In the genomic region with DNA sequence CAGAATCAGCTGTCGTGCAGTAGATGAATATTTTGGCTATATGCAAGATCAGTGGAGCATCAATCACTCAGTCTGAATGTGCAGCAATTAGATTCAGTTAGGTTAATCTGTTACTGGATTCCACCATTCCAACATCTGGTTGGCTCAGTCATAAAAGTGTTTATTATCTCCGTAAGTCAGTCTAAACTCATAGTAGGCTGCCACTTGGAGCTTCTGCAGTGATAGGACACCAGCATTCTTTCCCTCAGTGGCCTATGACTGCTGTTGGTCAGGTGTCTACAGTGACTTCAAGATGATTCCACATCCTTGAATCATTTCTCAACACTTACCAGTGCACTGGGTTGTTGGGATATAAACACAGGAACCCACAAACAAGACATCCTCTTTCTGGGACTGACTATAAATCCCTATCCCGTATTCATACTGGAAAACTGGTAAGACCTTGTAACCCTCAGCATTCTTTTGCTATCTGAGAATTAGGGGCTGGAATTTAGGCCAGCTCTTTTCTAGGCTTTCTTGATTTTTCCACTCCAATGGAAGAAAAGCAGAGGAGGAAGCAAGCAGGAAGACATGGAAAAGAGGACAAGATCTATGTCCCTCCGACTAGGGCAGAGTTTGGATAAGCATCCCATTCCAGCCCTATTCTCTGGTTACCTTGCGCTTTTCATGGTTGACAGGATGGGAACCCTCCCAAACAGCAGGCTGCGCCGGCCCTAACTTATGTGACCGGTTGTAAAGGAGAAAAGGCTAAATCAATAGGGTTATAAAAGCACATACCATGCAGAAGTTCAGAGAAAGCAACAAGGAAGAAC, we compare ENCODE assay signal across 10 cellular contexts.
DNase-seq lines count a peak whose midpoint lies in the region; ATAC-seq and TF ChIP-seq lines count a peak whose summit lies in the region.
"Had no signal": no experiment of that assay in that cellular context is flagged by ENCODE, and none has a peak within 500 bp of the region (broad histone marks: within the 10 kb centered on the region; RNA-seq: fewer than 3 reads in every experiment).

No MANE protein-coding gene starts in this region.

- H3K27me3 ChIP-seq in hepatocyte, result no peaks in the 10 kb centered on the region
- H3K27me3 ChIP-seq in osteoblast (ENCODE audit: insufficient read depth, low read length), result no peaks in the 10 kb centered on the region

- H3K4me3 ChIP-seq in hepatocyte (no peak overlapping the region), osteoblast (ENCODE audit: insufficient read depth, low read length) (no peak overlapping the region)

- H4K20me1 ChIP-seq in hepatocyte (ENCODE audit: insufficient read depth, poor library complexity, severe bottlenecking), result no peaks in the 10 kb centered on the region
- H4K20me1 ChIP-seq in osteoblast (ENCODE audit: insufficient read depth, low read length), result no peaks in the 10 kb centered on the region

- H3K4me1 ChIP-seq in hepatocyte (ENCODE audit: insufficient read depth), result peaks cover 20% of the 10 kb centered on the region
- peaks cover 14% of the 10 kb centered on the region for H3K4me1 ChIP-seq in osteoblast (ENCODE audit: insufficient read depth, low read length)

- H2AFZ ChIP-seq in hepatocyte, result no peak overlapping the region
- H2AFZ ChIP-seq in osteoblast (ENCODE audit: low read length), result peak overlapping the region; percentile 9

- H3K4me2 ChIP-seq in hepatocyte, result no peak overlapping the region
- no peak overlapping the region for H3K4me2 ChIP-seq in osteoblast (ENCODE audit: insufficient read depth, low read length)

- H3K4me3 Mint-ChIP-seq in HFFc6, result no peak overlapping the region
- no peak overlapping the region for H3K4me3 Mint-ChIP-seq in activated naive CD8-positive, alpha-beta T cell treated with anti-CD3 and anti-CD28 coated beads for 36 hours
- H3K4me3 Mint-ChIP-seq: CD4-positive, CD25-positive, alpha-beta regulatory T cell; T-cell had no signal

- H3K9me3 Mint-ChIP-seq in HFFc6, result no peaks in the 10 kb centered on the region
- H3K9me3 Mint-ChIP-seq in activated naive CD8-positive, alpha-beta T cell treated with anti-CD3 and anti-CD28 coated beads for 36 hours, result peaks cover 2% of the 10 kb centered on the region

- H3K36me3 ChIP-seq in hepatocyte (replicated peaks; ENCODE audit: insufficient read depth, low read depth), result no peaks in the 10 kb centered on the region
- no peaks in the 10 kb centered on the region for H3K36me3 ChIP-seq in osteoblast (ENCODE audit: insufficient read depth, low read length)

- DNase-seq in Caki2 (ENCODE audit: low read depth), result peak; percentile 59
- peak; percentile 26 for DNase-seq in HFFc6
- no peak for DNase-seq in hepatocyte (ENCODE audit: low spot score)
- no peak for DNase-seq in osteoblast (ENCODE audit: insufficient read length, low spot score, missing footprints)
- DNase-seq in HUDEP-2 (lab: John Stamatoyannopoulos, UW; ENCODE audit: unreplicated experiment in 76 of 76), result no peak
- DNase-seq in activated naive CD8-positive, alpha-beta T cell treated with anti-CD3 and anti-CD28 coated beads for 36 hours, result no peak
- DNase-seq: T-cell had no signal

- TF ChIP-seq CTCF in HFFc6 (IDR thresholded peaks at IDR 0.05), result no peak
- TF ChIP-seq CTCF in hepatocyte (IDR thresholded peaks at IDR 0.05; ENCODE audit: poor library complexity), result no peak
- TF ChIP-seq CTCF in osteoblast (IDR thresholded peaks at IDR 0.05; ENCODE audit: extremely low read depth, low read depth, low read length), result no peak

- 90% methylated on average over 8 of the region's 8 CpGs for WGBS in hepatocyte (ENCODE audit: low lambda C conversion rate, missing lambda C conversion rate)

- in situ Hi-C loops in Caki2 (cut with HindIII; ENCODE audit: low pct_unique_long_range_greater_than_20kb, low sequenced_read_pairs), result no loop called here

- no peaks in the 10 kb centered on the region for H3K9me3 ChIP-seq in hepatocyte (ENCODE audit: low read depth)
- H3K9me3 ChIP-seq in osteoblast (ENCODE audit: low read depth, low read length), result no peaks in the 10 kb centered on the region

- ATAC-seq in HG03280 (IDR thresholded peaks at IDR 0.05; ENCODE audit: unreplicated experiment), result no peak
- ATAC-seq: Panc1, T-cell had no signal

- H3K27ac Mint-ChIP-seq in HFFc6, result no peak overlapping the region
- H3K27ac Mint-ChIP-seq in activated naive CD8-positive, alpha-beta T cell treated with anti-CD3 and anti-CD28 coated beads for 36 hours, result no peak overlapping the region
- H3K27ac Mint-ChIP-seq: CD4-positive, CD25-positive, alpha-beta regulatory T cell; T-cell had no signal

- H3K9me2 ChIP-seq in hepatocyte (replicated peaks; ENCODE audit: insufficient read depth), result no peaks in the 10 kb centered on the region

- H3K27me3 Mint-ChIP-seq in HFFc6 (ENCODE audit: insufficient read depth), result no peaks in the 10 kb centered on the region
- peaks cover 3% of the 10 kb centered on the region for H3K27me3 Mint-ChIP-seq in activated naive CD8-positive, alpha-beta T cell treated with anti-CD3 and anti-CD28 coated beads for 36 hours
- H3K27me3 Mint-ChIP-seq: CD4-positive, CD25-positive, alpha-beta regulatory T cell; T-cell had no signal

- peak overlapping the region; percentile 41 for H3K27ac ChIP-seq in hepatocyte
- no peak overlapping the region for H3K27ac ChIP-seq in osteoblast (ENCODE audit: low read depth, low read length)

- no peaks in the 10 kb centered on the region for H3K79me2 ChIP-seq in hepatocyte
- no peaks in the 10 kb centered on the region for H3K79me2 ChIP-seq in osteoblast (ENCODE audit: insufficient read depth, low read length)

- no peaks in the 10 kb centered on the region for H3K36me3 Mint-ChIP-seq in HFFc6 (ENCODE audit: low read depth)
- H3K36me3 Mint-ChIP-seq in activated naive CD8-positive, alpha-beta T cell treated with anti-CD3 and anti-CD28 coated beads for 36 hours, result no peaks in the 10 kb centered on the region
- H3K36me3 Mint-ChIP-seq: CD4-positive, CD25-positive, alpha-beta regulatory T cell; T-cell had no signal

- H3K4me1 Mint-ChIP-seq in HFFc6 (ENCODE audit: low read depth), result peaks cover 47% of the 10 kb centered on the region
- no peaks in the 10 kb centered on the region for H3K4me1 Mint-ChIP-seq in activated naive CD8-positive, alpha-beta T cell treated with anti-CD3 and anti-CD28 coated beads for 36 hours
- H3K4me1 Mint-ChIP-seq: CD4-positive, CD25-positive, alpha-beta regulatory T cell; T-cell had no signal

Comparison
In these comparisons a context has a peak if more than half of its experiments do, and no peak if none do; other contexts are left out.
1. DNase-seq: peak in Caki2 (single experiment) and HFFc6 (single experiment); none in hepatocyte (single experiment), osteoblast (single experiment), HUDEP-2 (0 of 76) and activated naive CD8-positive, alpha-beta T cell treated with anti-CD3 and anti-CD28 coated beads for 36 hours (single experiment).